In genomic region chr10:70432101-70432500, GRCh38 we compare ENCODE assay signal across 13 cellular contexts. TPM values are rescaled to one million over a fixed set of nuclear protein-coding genes. Genes with fewer than 3 reads are reported as not detected.
DNase-seq lines count a peak whose midpoint lies in the region; ATAC-seq lines count a peak whose summit lies in the region.
"Had no signal": no experiment of that assay in that cellular context is flagged by ENCODE, and none has a peak within 500 bp of the region (broad histone marks: within the 10 kb centered on the region; RNA-seq: fewer than 3 reads in every experiment).

No MANE protein-coding gene starts in this region.

- H3K36me3 Mint-ChIP-seq in CD8-positive, alpha-beta memory T cell, result peaks cover 0 to 26% (median 9%) of the 10 kb centered on the region in 3 donors

- peaks cover 19 to 25% (median 24%) of the 10 kb centered on the region in 3 donors for H3K4me1 Mint-ChIP-seq in CD8-positive, alpha-beta memory T cell

- no peak overlapping the region for H3K9ac ChIP-seq in BLaER1 treated with 17β-estradiol and CSF1 and Interleukin-3, amounts not matched to agents 10 nM and 100 nM

- H3K27ac Mint-ChIP-seq in CD8-positive, alpha-beta memory T cell, result peak overlapping the region in 4 of 8 donors; percentile 50 to 88 (median 71)
- H3K27ac Mint-ChIP-seq: activated naive CD8-positive, alpha-beta T cell had no signal

- intact Hi-C loops in posterior cingulate gyrus (cut with DNase I), result no loop called here

- peaks cover 26 to 40% (median 31%) of the 10 kb centered on the region in 10 experiments for H3K4me1 ChIP-seq in BLaER1 treated with 17β-estradiol and CSF1 and Interleukin-3, amounts not matched to agents 10 nM and 100 nM
- H3K4me1 ChIP-seq in SJCRH30, result peaks cover 12% of the 10 kb centered on the region
- H3K4me1 ChIP-seq in CD8-positive, alpha-beta memory T cell (ENCODE audit: insufficient read depth, low read length), result peaks cover 28% of the 10 kb centered on the region

- peaks cover 0 to 50% (median 13%) of the 10 kb centered on the region in 11 experiments; a peak in 9 of 22 replicates for H4K20me1 ChIP-seq in BLaER1 treated with 17β-estradiol and CSF1 and Interleukin-3, amounts not matched to agents 10 nM and 100 nM

- peak; percentile 62 to 80 for DNase-seq in SJCRH30
- peak; percentile 91 for DNase-seq in globus pallidus (ENCODE audit: low spot score)
- peak; percentile 28 to 92 (median 64) for DNase-seq in posterior cingulate gyrus
- no peak for DNase-seq in CD8-positive, alpha-beta memory T cell
- DNase-seq: NCI-H187, OCI-M1 had no signal

- H3K4me3 Mint-ChIP-seq in CD8-positive, alpha-beta memory T cell, result peak overlapping the region in 2 of 7 donors; percentile 67 to 72

- peak overlapping the region; percentile 16 to 76 (median 62) for H3K4me2 ChIP-seq in BLaER1 treated with 17β-estradiol and CSF1 and Interleukin-3, amounts not matched to agents 10 nM and 100 nM

- no peaks in the 10 kb centered on the region for H3K27me3 ChIP-seq in BLaER1 treated with 17β-estradiol and CSF1 and Interleukin-3, amounts not matched to agents 10 nM and 100 nM
- no peaks in the 10 kb centered on the region for H3K27me3 ChIP-seq in SJCRH30
- H3K27me3 ChIP-seq in CD8-positive, alpha-beta memory T cell (ENCODE audit: insufficient read depth, low read length, poor library complexity, severe bottlenecking), result no peaks in the 10 kb centered on the region
- H3K27me3 ChIP-seq: pancreas had no signal

- POLR2A ChIA-PET in CD8-positive, alpha-beta memory T cell (lab: Charles Lee), result no interaction called here

- no peaks in the 10 kb centered on the region for H3K9me3 ChIP-seq in BLaER1 treated with 17β-estradiol and CSF1 and Interleukin-3, amounts not matched to agents 10 nM and 100 nM (replicated peaks in 1 of 11)
- H3K9me3 ChIP-seq in SJCRH30 (replicated peaks), result no peaks in the 10 kb centered on the region
- H3K9me3 ChIP-seq in CD8-positive, alpha-beta memory T cell (ENCODE audit: low read length), result no peaks in the 10 kb centered on the region
- H3K9me3 ChIP-seq: pancreas had no signal

- no peaks in the 10 kb centered on the region for H3K27me3 Mint-ChIP-seq in CD8-positive, alpha-beta memory T cell
- H3K27me3 Mint-ChIP-seq: activated naive CD8-positive, alpha-beta T cell had no signal

- ATAC-seq in GM21528 (IDR thresholded peaks at IDR 0.05; ENCODE audit: low FRiP score, unreplicated experiment) (no peak), GM19035 (IDR thresholded peaks at IDR 0.05; ENCODE audit: unreplicated experiment) (no peak), HG03045 (IDR thresholded peaks at IDR 0.05; ENCODE audit: unreplicated experiment) (no peak)
- ATAC-seq: activated CD4-positive, CD25-positive, alpha-beta regulatory T cell treated with anti-CD3 and anti-CD28 coated beads, Interleukin-2, amount 50 U/mL, for 24 hours had no signal

- H3K27ac ChIP-seq in BLaER1 treated with 17β-estradiol and CSF1 and Interleukin-3, amounts not matched to agents 10 nM and 100 nM, result no peak overlapping the region
- H3K27ac ChIP-seq in SJCRH30, result peak overlapping the region; percentile 21
- no peak overlapping the region for H3K27ac ChIP-seq in CD8-positive, alpha-beta memory T cell (ENCODE audit: low read depth, low read length)

- no peak overlapping the region for H3K4me3 ChIP-seq in BLaER1 treated with 17β-estradiol and CSF1 and Interleukin-3, amounts not matched to agents 10 nM and 100 nM
- H3K4me3 ChIP-seq in SJCRH30, result no peak overlapping the region
- H3K4me3 ChIP-seq in CD8-positive, alpha-beta memory T cell (ENCODE audit: low read length), result no peak overlapping the region
- H3K4me3 ChIP-seq: pancreas had no signal

- no peaks in the 10 kb centered on the region for H3K9me3 Mint-ChIP-seq in CD8-positive, alpha-beta memory T cell

- H3K36me3 ChIP-seq in BLaER1 treated with 17β-estradiol and CSF1 and Interleukin-3, amounts not matched to agents 10 nM and 100 nM, result peaks cover 27 to 55% (median 38%) of the 10 kb centered on the region in 11 experiments
- peaks cover 3% of the 10 kb centered on the region; the same call in 1 of the 2 replicates for H3K36me3 ChIP-seq in SJCRH30
- no peaks in the 10 kb centered on the region for H3K36me3 ChIP-seq in CD8-positive, alpha-beta memory T cell (ENCODE audit: insufficient read depth, low read length)

- CTCF ChIA-PET in CD8-positive, alpha-beta memory T cell (lab: Charles Lee), result no interaction called here

RNA-seq across cellular contexts. Expression of gene NODAL, which starts 9.4 kb away (rescaled TPM):
- not detected in 2 replicates for total RNA-seq in SJCRH30 (2014; rRNA removed; shearing (Covaris generic))
- total RNA-seq in CD8-positive, alpha-beta memory T cell, result not detected
- polyA plus RNA-seq in CD8-positive, alpha-beta memory T cell, result 0.43 TPM
- total RNA-seq: pancreas had no signal
- polyA plus RNA-seq: pancreas had no signal

RNA-seq across cellular contexts. Expression of gene EIF4EBP2, which starts 28.2 kb away (rescaled TPM):
- 51.0 and 52.8 TPM in 2 replicates for total RNA-seq in SJCRH30 (2014; rRNA removed; shearing (Covaris generic))
- 10 to 100 TPM; 44.4 to 45.8 TPM for total RNA-seq in CD8-positive, alpha-beta memory T cell
- 61.9 TPM for polyA plus RNA-seq in CD8-positive, alpha-beta memory T cell

RNA-seq across cellular contexts. Expression of gene PALD1, which starts 46.5 kb away (rescaled TPM):
- total RNA-seq in SJCRH30 (2014; rRNA removed; shearing (Covaris generic)), result 12.5 and 12.8 TPM in 2 replicates
- total RNA-seq in CD8-positive, alpha-beta memory T cell, result under 1 TPM; 0.20 to 0.29 TPM
- not detected for polyA plus RNA-seq in CD8-positive, alpha-beta memory T cell

RNA-seq across cellular contexts. Expression of gene LRRC20, which starts 49.7 kb away (rescaled TPM):
- total RNA-seq in SJCRH30 (2014; rRNA removed; shearing (Covaris generic)), result 4.3 and 5.2 TPM in 2 replicates
- 10 to 100 TPM; 12.1 to 12.8 TPM for total RNA-seq in CD8-positive, alpha-beta memory T cell
- 2.8 TPM for polyA plus RNA-seq in CD8-positive, alpha-beta memory T cell

Comparison
In these comparisons a context has a peak if more than half of its experiments do, and no peak if none do; other contexts are left out.
1. DNase-seq: peak in SJCRH30 (2 of 2), globus pallidus (single experiment) and posterior cingulate gyrus (10 of 10); none in CD8-positive, alpha-beta memory T cell (0 of 5).
2. RNA of gene PALD1, which starts 46.5 kb away (total RNA-seq): 12.5 to 12.8 TPM in SJCRH30; 0.20 to 0.29 TPM in CD8-positive, alpha-beta memory T cell; every median in the first group is over 10 times any median in the second.